Comparison of ENCODE assay signal across 19 cellular contexts in genomic region chr13:80850771-80851170, GRCh38.
A peak's percentile ranks its signal among the peaks of the same experiment; 100 is the strongest.
DNase-seq lines count a peak whose midpoint lies in the region; ATAC-seq, FAIRE-seq and TF ChIP-seq lines count a peak whose summit lies in the region.
"Had no signal": no experiment of that assay in that cellular context is flagged by ENCODE, and none has a peak within 500 bp of the region (broad histone marks: within the 10 kb centered on the region; RNA-seq: fewer than 3 reads in every experiment).

No MANE protein-coding gene starts in this region.

- H2BK120ac ChIP-seq in mesendoderm (ENCODE audit: low read depth, low read length), result no peak overlapping the region

- H3K79me2 ChIP-seq in GM23338 (replicated peaks; ENCODE audit: insufficient read depth), result no peaks in the 10 kb centered on the region
- H3K79me2 ChIP-seq in K562 (ENCODE audit: control insufficient read depth, insufficient read depth, low read length), result no peaks in the 10 kb centered on the region
- H3K79me2 ChIP-seq in mesendoderm (ENCODE audit: control insufficient read depth, insufficient read depth, low read length), result no peaks in the 10 kb centered on the region

- in situ Hi-C loops in K562 (cut with MboI), result no loop called here

- TF ChIP-seq POLR2A in K562 (conservative IDR thresholded peaks at IDR 0.05), result no peak

- CTCF ChIA-PET in K562 (lab: Yijun Ruan, JAX; ENCODE audit: low intra/inter-chr PET ratio), result no interaction called here
- CTCF ChIA-PET in CD4-positive, alpha-beta memory T cell (lab: Charles Lee; ENCODE audit: partially characterized antibody), result no interaction called here

- no peak overlapping the region for H3K4me2 ChIP-seq in GM23338
- H3K4me2 ChIP-seq in K562 (ENCODE audit: insufficient read depth, low read length), result no peak overlapping the region
- no peak overlapping the region for H3K4me2 ChIP-seq in mesendoderm (ENCODE audit: low read length)

- no peaks in the 10 kb centered on the region for H3K4me1 Mint-ChIP-seq in GM23338
- H3K4me1 Mint-ChIP-seq in CD4-positive, alpha-beta memory T cell, result no peaks in the 10 kb centered on the region

- no peak overlapping the region for H3K4me3 Mint-ChIP-seq in GM23338
- H3K4me3 Mint-ChIP-seq in CD4-positive, alpha-beta memory T cell, result no peak overlapping the region
- H3K4me3 Mint-ChIP-seq: CD4-positive, alpha-beta T cell had no signal

- H3K27ac Mint-ChIP-seq in GM23338, result no peak overlapping the region
- H3K27ac Mint-ChIP-seq in CD4-positive, alpha-beta memory T cell, result no peak overlapping the region
- H3K27ac Mint-ChIP-seq: CD4-positive, alpha-beta T cell had no signal

- no peak overlapping the region for H3K4ac ChIP-seq in mesendoderm (ENCODE audit: low read depth, low read length)

- H3K27me3 Mint-ChIP-seq in GM23338 (ENCODE audit: insufficient read depth, low read depth, poor library complexity), result no peaks in the 10 kb centered on the region
- no peaks in the 10 kb centered on the region for H3K27me3 Mint-ChIP-seq in CD4-positive, alpha-beta memory T cell
- H3K27me3 Mint-ChIP-seq: CD4-positive, alpha-beta T cell had no signal

- H3K36me3 ChIP-seq in GM23338 (ENCODE audit: insufficient read depth), result no peaks in the 10 kb centered on the region
- no peaks in the 10 kb centered on the region for H3K36me3 ChIP-seq in K562 (ENCODE audit: control insufficient read depth, insufficient read depth, low read length)
- H3K36me3 ChIP-seq in mesendoderm (ENCODE audit: control insufficient read depth, insufficient read depth, low read length), result no peaks in the 10 kb centered on the region
- no peaks in the 10 kb centered on the region for H3K36me3 ChIP-seq in CD4-positive, alpha-beta memory T cell (ENCODE audit: insufficient read depth, low read length)
- H3K36me3 ChIP-seq in heart right ventricle, result no peaks in the 10 kb centered on the region

- H2AFZ ChIP-seq in GM23338 (no peak overlapping the region), K562 (ENCODE audit: low read depth, low read length) (no peak overlapping the region)

- H3K9me3 Mint-ChIP-seq in GM23338, result no peaks in the 10 kb centered on the region
- H3K9me3 Mint-ChIP-seq in CD4-positive, alpha-beta memory T cell, result peaks cover 4 to 11% (median 5%) of the 10 kb centered on the region in 8 donors

- peak; percentile 17; the same call in 1 of the 2 replicates for TF ChIP-seq CTCF in 22Rv1 (IDR thresholded peaks at IDR 0.05)
- 0 out of 4 replicates have a peak, but pooled peaks of 1 of the 2 experiments have one; percentile 19 for TF ChIP-seq CTCF in GM23338 (conservative IDR thresholded peaks at IDR 0.05; ENCODE audit: low read depth in 2 of 2)
- no peak for TF ChIP-seq CTCF in K562 (IDR thresholded peaks at IDR 0.05 in 2 of 3, conservative IDR thresholded peaks at IDR 0.05 in 1 of 3; ENCODE audit: insufficient read depth in 2 of 3, low read depth in 1 of 3, low read length in 3 of 3)
- TF ChIP-seq CTCF in heart right ventricle (IDR thresholded peaks at IDR 0.05), result no peak

- ATAC-seq in GM23338, result no peak
- peak; percentile 33; the same call in 1 of the 3 replicates for ATAC-seq in K562
- ATAC-seq in heart right ventricle, result no peak

- no peak overlapping the region for H3K23ac ChIP-seq in mesendoderm (ENCODE audit: low read length)

- H4K8ac ChIP-seq in mesendoderm (ENCODE audit: low read depth, low read length), result no peak overlapping the region

- POLR2A ChIA-PET in K562 (lab: Yijun Ruan, JAX), result no interaction called here
- POLR2A ChIA-PET in CD4-positive, alpha-beta memory T cell (lab: Charles Lee; ENCODE audit: partially characterized antibody), result no interaction called here

- no peak overlapping the region for H3K56ac ChIP-seq in mesendoderm (ENCODE audit: low read length)

- no TSS peak for BruUV-seq in K562 (replicated peaks; lab: Mats Ljungman, UMichigan)

- no peaks in the 10 kb centered on the region for H3F3A ChIP-seq in GM23338 (replicated peaks; ENCODE audit: low read depth)

- H3K9ac ChIP-seq in K562 (ENCODE audit: insufficient read depth in 1 of 2, low read depth in 2 of 2, low read length in 2 of 2) (no peak overlapping the region), mesendoderm (ENCODE audit: low read length) (no peak overlapping the region)

- intact Hi-C loops in K562 (cut with micrococcal nuclease), result no loop called here
- intact Hi-C loops in CD4-positive, alpha-beta memory T cell (cut with micrococcal nuclease), result no loop called here
- intact Hi-C loops in heart right ventricle (cut with DNase I), result no loop called here

- H3K27me3 ChIP-seq in GM23338 (ENCODE audit: insufficient read depth) (no peaks in the 10 kb centered on the region), K562 (ENCODE audit: control insufficient read depth in 2 of 2, insufficient read depth in 2 of 2, low read length in 2 of 2) (no peaks in the 10 kb centered on the region), mesendoderm (ENCODE audit: insufficient read depth, low read length, poor library complexity) (no peaks in the 10 kb centered on the region), heart right ventricle (no peaks in the 10 kb centered on the region)
- no peaks in the 10 kb centered on the region for H3K27me3 ChIP-seq in CD4-positive, alpha-beta memory T cell (ENCODE audit: insufficient read depth, low read length)

- WGBS in K562 (ENCODE audit: insufficient coverage, low coverage, missing lambda C conversion rate), result under 1% methylated on average over 2 of the region's 2 CpGs
- WGBS in mesendoderm (ENCODE audit: extremely low coverage, insufficient coverage, low lambda C conversion rate), result no CpG with 5 or more reads among the region's 2 CpGs
- WGBS in heart right ventricle, 2 donors, result 81 to 88% methylated on average over 2 of the region's 2 CpGs

- no peak for TF ChIP-seq RAD21 in K562 (CRISPR knock-in tag; conservative IDR thresholded peaks at IDR 0.05 in 1 of 2, IDR thresholded peaks at IDR 0.05 in 1 of 2)

- no peak overlapping the region for H2AK5ac ChIP-seq in mesendoderm (ENCODE audit: low read length)

- H3K9me1 ChIP-seq in K562 (ENCODE audit: control insufficient read depth, insufficient read depth, low read length), result no peaks in the 10 kb centered on the region

- H3K79me1 ChIP-seq in mesendoderm (ENCODE audit: low read length), result no peaks in the 10 kb centered on the region

- DNase-seq in GM23338 (ENCODE audit: low spot score) (peak; percentile 23), K562 (ENCODE audit: extremely low read depth in 1 of 4, low spot score in 3 of 4) (no peak), mesendoderm (peak; percentile 58), globus pallidus (ENCODE audit: low spot score) (no peak), heart right ventricle (no peak)
- DNase-seq in CD4-positive, alpha-beta memory T cell, result no peak
- DNase-seq: ACHN; CD4-positive, alpha-beta T cell; DMS153; DMS79; GDM1; GOT3; H7; IMR-90 had no signal

- TF ChIP-seq EP300 in K562 (IDR thresholded peaks at IDR 0.05; ENCODE audit: low read length), result no peak

- no peaks in the 10 kb centered on the region for H4K20me1 ChIP-seq in GM23338 (replicated peaks; ENCODE audit: insufficient read depth)
- H4K20me1 ChIP-seq in K562 (replicated peaks; ENCODE audit: control insufficient read depth, insufficient read depth, low read length), result no peaks in the 10 kb centered on the region

- no peak overlapping the region for H2BK15ac ChIP-seq in mesendoderm (replicated peaks; ENCODE audit: low read depth)

- no peak overlapping the region for H2BK5ac ChIP-seq in mesendoderm (ENCODE audit: low read length)

- no peak overlapping the region for H3K18ac ChIP-seq in mesendoderm (ENCODE audit: low read length)

- H3K27ac ChIP-seq in 22Rv1, result no peak overlapping the region
- H3K27ac ChIP-seq in GM23338 (ENCODE audit: low read depth), result no peak overlapping the region
- H3K27ac ChIP-seq in K562 (ENCODE audit: extremely low read depth, low read depth, low read length), result no peak overlapping the region
- H3K27ac ChIP-seq in mesendoderm (ENCODE audit: low read depth, low read length), result no peak overlapping the region
- H3K27ac ChIP-seq in CD4-positive, alpha-beta memory T cell (ENCODE audit: low read depth, low read length), result no peak overlapping the region
- no peak overlapping the region for H3K27ac ChIP-seq in heart right ventricle
- H3K27ac ChIP-seq: C4-2B had no signal

- no peaks in the 10 kb centered on the region for H3K9me2 ChIP-seq in GM23338 (ENCODE audit: insufficient read depth)

- H3K36me3 Mint-ChIP-seq in GM23338 (ENCODE audit: low read depth), result no peaks in the 10 kb centered on the region
- H3K36me3 Mint-ChIP-seq in CD4-positive, alpha-beta memory T cell, result no peaks in the 10 kb centered on the region

- H3K9me3 ChIP-seq in K562 (replicated peaks; ENCODE audit: control insufficient read depth, insufficient read depth, low read depth, low read length) (peaks cover 2% of the 10 kb centered on the region; the same call in 1 of the 2 replicates), heart right ventricle (peaks cover 0 to 4% (median 0%) of the 10 kb centered on the region in 11 donors)
- H3K9me3 ChIP-seq in CD4-positive, alpha-beta memory T cell (ENCODE audit: control insufficient read depth in 1 of 2, low read length in 2 of 2), result no peaks in the 10 kb centered on the region

- H4K5ac ChIP-seq in mesendoderm (ENCODE audit: low read length), result no peak overlapping the region

- H3K4me3 ChIP-seq in GM23338, result no peak overlapping the region
- no peak overlapping the region for H3K4me3 ChIP-seq in K562
- H3K4me3 ChIP-seq in mesendoderm (ENCODE audit: low read length), result no peak overlapping the region
- H3K4me3 ChIP-seq in CD4-positive, alpha-beta memory T cell (ENCODE audit: low read length in 2 of 2), result no peak overlapping the region
- no peak overlapping the region for H3K4me3 ChIP-seq in heart right ventricle

- no peaks in the 10 kb centered on the region for H3K4me1 ChIP-seq in GM23338 (ENCODE audit: insufficient read depth)
- no peaks in the 10 kb centered on the region for H3K4me1 ChIP-seq in K562 (replicated peaks in 1 of 2; ENCODE audit: control insufficient read depth in 2 of 2, insufficient read depth in 2 of 2, low read length in 2 of 2)
- H3K4me1 ChIP-seq in mesendoderm (ENCODE audit: control insufficient read depth, low read depth, low read length), result no peaks in the 10 kb centered on the region
- no peaks in the 10 kb centered on the region for H3K4me1 ChIP-seq in CD4-positive, alpha-beta memory T cell (ENCODE audit: insufficient read depth, low read length)
- H3K4me1 ChIP-seq in heart right ventricle, result no peaks in the 10 kb centered on the region

- FAIRE-seq in K562 (lab: Jason Lieb, UNC), result no peak
- FAIRE-seq: GM12892, GM18507, HTR-8/SVneo had no signal

TF ChIP-seq in GM23338, 12 proteins besides CTCF, POLR2A, EP300 and RAD21 (continues in another document):
- TF ChIP-seq ZNF331 (CRISPR knock-in tag; IDR thresholded peaks at IDR 0.05; ENCODE audit: low read depth), result no peak
- no peak for TF ChIP-seq STAT1 (IDR thresholded peaks at IDR 0.05; ENCODE audit: unreplicated experiment)
- no peak for TF ChIP-seq NANOG (IDR thresholded peaks at IDR 0.05; ENCODE audit: borderline replicate concordance)
- no peak for TF ChIP-seq EZH2phosphoT487 (IDR thresholded peaks at IDR 0.05; ENCODE audit: unreplicated experiment)

TF ChIP-seq in K562, 482 proteins besides CTCF, POLR2A, EP300 and RAD21 (continues in another document):
- TF ChIP-seq TAF9B (IDR thresholded peaks at IDR 0.05; ENCODE audit: partially characterized antibody) (no peak), NCOA2 (IDR thresholded peaks at IDR 0.05; ENCODE audit: partially characterized antibody in 2 of 2) (no peak), CBX2 (IDR thresholded peaks at IDR 0.05; ENCODE audit: insufficient read depth, low read length, poor library complexity, severe bottlenecking) (no peak)

Comparison
In these comparisons a context has a peak if more than half of its experiments do, and no peak if none do; other contexts are left out.
1. DNase-seq: peak in GM23338 (single experiment) and mesendoderm (single experiment); none in K562 (0 of 4), globus pallidus (single experiment), CD4-positive, alpha-beta memory T cell (0 of 5) and heart right ventricle (0 of 2).